18 cellular contexts compared by ENCODE assay signal in genomic region chr9:121331549-121331948, GRCh38. TPM values are rescaled to one million over a fixed set of nuclear protein-coding genes. Genes with fewer than 3 reads are reported as not detected.
DNase-seq lines count a peak whose midpoint lies in the region; ATAC-seq, FAIRE-seq and TF ChIP-seq lines count a peak whose summit lies in the region.
"Had no signal": no experiment of that assay in that cellular context is flagged by ENCODE, and none has a peak within 500 bp of the region (broad histone marks: within the 10 kb centered on the region; RNA-seq: fewer than 3 reads in every experiment).

No MANE protein-coding gene starts in this region.

- H3K36me3 Mint-ChIP-seq in astrocyte (ENCODE audit: low read depth, unreplicated experiment) (peaks cover 37% of the 10 kb centered on the region), endothelial cell (ENCODE audit: low read depth, unreplicated experiment) (peaks cover 26% of the 10 kb centered on the region)

- no peaks in the 10 kb centered on the region for H3K79me2 ChIP-seq in ACC112 (ENCODE audit: control insufficient read depth, insufficient read depth, low read length, unreplicated experiment)
- H3K79me2 ChIP-seq in astrocyte (ENCODE audit: insufficient read depth, low read length): no peaks in the 10 kb centered on the region

- H3K4me3 ChIP-seq in ACC112 (ENCODE audit: low read depth, low read length): no peak overlapping the region
- no peak overlapping the region for H3K4me3 ChIP-seq in astrocyte (ENCODE audit: insufficient read depth, low read depth, low read length)
- no peak overlapping the region for H3K4me3 ChIP-seq in left lung
- no peak overlapping the region for H3K4me3 ChIP-seq in spleen
- H3K4me3 ChIP-seq: GM12878, right lobe of liver had no signal

- no peak for FAIRE-seq in astrocyte (lab: Jason Lieb, UNC)
- FAIRE-seq: GM12878, RCC 7860 had no signal

- H3K27ac ChIP-seq in ACC112 (ENCODE audit: low read depth, low read length) (peak overlapping the region; percentile 19), astrocyte (ENCODE audit: low read depth, low read length) (peak overlapping the region; percentile 9), left lung (peak overlapping the region; percentile 46 to 66), spleen (peak overlapping the region in 6 of 8 donors; percentile 33 to 61 (median 45)), foreskin keratinocyte (no peak overlapping the region)

- TF ChIP-seq POLR2A in spleen (IDR thresholded peaks at IDR 0.05): no peak

- no peak overlapping the region for H2AFZ ChIP-seq in ACC112 (ENCODE audit: low read length, unreplicated experiment)
- H2AFZ ChIP-seq in astrocyte (ENCODE audit: low read depth, low read length): no peak overlapping the region

- H3K4me3 Mint-ChIP-seq in astrocyte (ENCODE audit: unreplicated experiment): no peak overlapping the region
- H3K4me3 Mint-ChIP-seq in endothelial cell (ENCODE audit: unreplicated experiment): no peak overlapping the region
- H3K4me3 Mint-ChIP-seq: activated T-cell treated with anti-CD3 and anti-CD28 coated beads, Interleukin-2, amount 50 U/mL, for 24 hours; IgD-negative memory B cell; memory B cell; neural crest cell had no signal

- H3K36me3 ChIP-seq in ACC112 (ENCODE audit: insufficient read depth, low read length) (peaks cover 18% of the 10 kb centered on the region), astrocyte (ENCODE audit: insufficient read depth, low read length) (peaks cover 52% of the 10 kb centered on the region), left lung (peaks cover 0 to 99% of the 10 kb centered on the region in 2 donors), spleen (peaks cover 0 to 100% (median 54%) of the 10 kb centered on the region in 6 donors)

- H3K27me3 Mint-ChIP-seq in astrocyte (ENCODE audit: low read depth, unreplicated experiment): no peaks in the 10 kb centered on the region
- peaks cover 1% of the 10 kb centered on the region for H3K27me3 Mint-ChIP-seq in endothelial cell (ENCODE audit: unreplicated experiment)
- H3K27me3 Mint-ChIP-seq: activated T-cell treated with anti-CD3 and anti-CD28 coated beads, Interleukin-2, amount 50 U/mL, for 24 hours; IgD-negative memory B cell; memory B cell had no signal

- WGBS in spleen, 5 donors: 74 to 84% (median 78%) methylated on average over 3 of the region's 3 CpGs

- no peak overlapping the region for H3K4me2 ChIP-seq in astrocyte (ENCODE audit: low read length)

- intact Hi-C loops in left lung (cut with DNase I): no loop called here
- intact Hi-C loops in spleen (cut with DNase I; ENCODE audit: low total_unique reads): no loop called here

- H4K20me1 ChIP-seq in astrocyte (ENCODE audit: insufficient read depth, low read length): peaks cover 7% of the 10 kb centered on the region

- no peak for TF ChIP-seq CTCF in astrocyte (IDR thresholded peaks at IDR 0.05; ENCODE audit: insufficient read depth, low read depth, low read length)
- no peak for TF ChIP-seq CTCF in left lung (IDR thresholded peaks at IDR 0.05)
- TF ChIP-seq CTCF in spleen (IDR thresholded peaks at IDR 0.05 in 8 of 11, conservative IDR thresholded peaks at IDR 0.05 in 3 of 11): no peak
- no peak for TF ChIP-seq CTCF in endothelial cell (IDR thresholded peaks at IDR 0.05; ENCODE audit: unreplicated experiment)
- no peak for TF ChIP-seq CTCF in foreskin keratinocyte (conservative IDR thresholded peaks at IDR 0.05)

- ATAC-seq in left lung: no peak
- no peak for ATAC-seq in foreskin keratinocyte
- ATAC-seq in GM19351 (IDR thresholded peaks at IDR 0.05; ENCODE audit: unreplicated experiment): no peak
- ATAC-seq in GM21367 (IDR thresholded peaks at IDR 0.05; ENCODE audit: unreplicated experiment): no peak
- ATAC-seq: activated naive CD4-positive, alpha-beta T cell treated with anti-CD3 and anti-CD28 coated beads, Interleukin-2, amount 50 U/mL, for 72 hours; GM12878 had no signal

- H3K27ac Mint-ChIP-seq in astrocyte (ENCODE audit: unreplicated experiment) (no peak overlapping the region), endothelial cell (ENCODE audit: unreplicated experiment) (no peak overlapping the region)
- H3K27ac Mint-ChIP-seq: activated naive CD4-positive, alpha-beta T cell treated with anti-CD3 and anti-CD28 coated beads, Interleukin-2, amount 50 U/mL, for 72 hours; activated T-cell treated with anti-CD3 and anti-CD28 coated beads, Interleukin-2, amount 50 U/mL, for 24 hours; IgD-negative memory B cell; memory B cell had no signal

- H3K4me1 ChIP-seq in ACC112 (ENCODE audit: control insufficient read depth, insufficient read depth, low read length, unreplicated experiment): peaks cover 21% of the 10 kb centered on the region
- no peaks in the 10 kb centered on the region for H3K4me1 ChIP-seq in astrocyte (ENCODE audit: insufficient read depth, low read length)
- peaks cover 0 to 40% of the 10 kb centered on the region in 2 donors for H3K4me1 ChIP-seq in left lung
- H3K4me1 ChIP-seq in spleen: peaks cover 0 to 63% (median 17%) of the 10 kb centered on the region in 6 donors
- H3K4me1 ChIP-seq in foreskin keratinocyte: peaks cover 15% of the 10 kb centered on the region

- H3K4me1 Mint-ChIP-seq in astrocyte (ENCODE audit: low read depth, unreplicated experiment) (peaks cover 2% of the 10 kb centered on the region), endothelial cell (ENCODE audit: unreplicated experiment) (no peaks in the 10 kb centered on the region)
- H3K4me1 Mint-ChIP-seq: neural crest cell had no signal

- DNase-seq in astrocyte (ENCODE audit: low read depth): no peak
- no peak for DNase-seq in left lung
- DNase-seq in spleen: no peak
- DNase-seq in endothelial cell (ENCODE audit: low spot score): no peak
- no peak for DNase-seq in foreskin keratinocyte
- DNase-seq: activated CD4-positive, alpha-beta T cell treated with anti-CD3 and anti-CD28 coated beads, Interleukin-2, amount 50 U/mL, for 48 hours; activated T-cell treated with anti-CD3 and anti-CD28 coated beads, Interleukin-2, amount 50 U/mL, for 24 hours; right lobe of liver; stimulated activated CD4-positive, alpha-beta T cell treated with anti-CD3 and anti-CD28 coated beads, Interleukin-4, amount 100 ng/mL, for 4 hours had no signal

- H3K9me3 Mint-ChIP-seq in astrocyte (ENCODE audit: unreplicated experiment) (no peaks in the 10 kb centered on the region), endothelial cell (ENCODE audit: unreplicated experiment) (no peaks in the 10 kb centered on the region)
- H3K9me3 Mint-ChIP-seq: activated naive CD4-positive, alpha-beta T cell treated with anti-CD3 and anti-CD28 coated beads, Interleukin-2, amount 50 U/mL, for 72 hours; activated T-cell treated with anti-CD3 and anti-CD28 coated beads, Interleukin-2, amount 50 U/mL, for 24 hours; IgD-negative memory B cell; memory B cell; neural crest cell had no signal

- no peaks in the 10 kb centered on the region for H3K9me3 ChIP-seq in astrocyte (ENCODE audit: insufficient read depth, low read depth, low read length)
- H3K9me3 ChIP-seq in left lung: no peaks in the 10 kb centered on the region
- H3K9me3 ChIP-seq in spleen: no peaks in the 10 kb centered on the region
- H3K9me3 ChIP-seq: right lobe of liver had no signal

- no peak overlapping the region for H3K9ac ChIP-seq in astrocyte (ENCODE audit: low read length)

- H3K27me3 ChIP-seq in ACC112 (ENCODE audit: insufficient read depth, low read length) (no peaks in the 10 kb centered on the region), astrocyte (ENCODE audit: insufficient read depth, low read length) (no peaks in the 10 kb centered on the region), left lung (no peaks in the 10 kb centered on the region), spleen (replicated peaks in 1 of 7) (no peaks in the 10 kb centered on the region), foreskin keratinocyte (no peaks in the 10 kb centered on the region)
- H3K27me3 ChIP-seq: right lobe of liver had no signal

RNA-seq across cellular contexts. Expression of gene STOM, which starts 38.5 kb away (rescaled TPM):
- total RNA-seq in astrocyte (8.7 and 10.3 TPM in 2 replicates), left lung (100 to 1,000 TPM; 496 to 576 TPM), spleen (100 to 1,000 TPM; 265 to 493 (median 335) TPM), endothelial cell (ENCODE audit: unreplicated experiment) (16.1 TPM), foreskin keratinocyte (104 and 107 TPM in 2 replicates)
- polyA plus RNA-seq in spleen (10 to 100 TPM; 42.7 to 91.6 (median 80.7) TPM), foreskin keratinocyte (59.6 and 61.0 TPM in 2 replicates)
